ENCODE assay signal across 2 cellular contexts in genomic region chr3:11185144-11185543, GRCh38.
TF ChIP-seq lines count a peak whose summit lies in the region.

No MANE protein-coding gene starts in this region.

TF ChIP-seq in HCT116, 20 proteins besides CTCF, POLR2A, EP300 and RAD21:
- no peak for TF ChIP-seq EGR1 (IDR thresholded peaks at IDR 0.05; ENCODE audit: low read depth)
- TF ChIP-seq SP1 (IDR thresholded peaks at IDR 0.05; ENCODE audit: low read depth), result no peak
- no peak for TF ChIP-seq SIN3A (IDR thresholded peaks at IDR 0.05; ENCODE audit: low read depth)
- no peak for TF ChIP-seq MAX (IDR thresholded peaks at IDR 0.05)
- TF ChIP-seq FOSL1 (IDR thresholded peaks at IDR 0.05; ENCODE audit: low read depth), result no peak
- no peak for TF ChIP-seq REST (IDR thresholded peaks at IDR 0.05; ENCODE audit: low read depth)
- no peak for TF ChIP-seq ATF3 (IDR thresholded peaks at IDR 0.05)
- no peak for TF ChIP-seq EZH2phosphoT487 (IDR thresholded peaks at IDR 0.05; ENCODE audit: borderline replicate concordance)
- no peak for TF ChIP-seq TCF7L2 (IDR thresholded peaks at IDR 0.05; ENCODE audit: borderline replicate concordance, extremely low read depth, insufficient read depth, insufficient read length)
- no peak for TF ChIP-seq JUND (IDR thresholded peaks at IDR 0.05)
- TF ChIP-seq, protein P1, sequence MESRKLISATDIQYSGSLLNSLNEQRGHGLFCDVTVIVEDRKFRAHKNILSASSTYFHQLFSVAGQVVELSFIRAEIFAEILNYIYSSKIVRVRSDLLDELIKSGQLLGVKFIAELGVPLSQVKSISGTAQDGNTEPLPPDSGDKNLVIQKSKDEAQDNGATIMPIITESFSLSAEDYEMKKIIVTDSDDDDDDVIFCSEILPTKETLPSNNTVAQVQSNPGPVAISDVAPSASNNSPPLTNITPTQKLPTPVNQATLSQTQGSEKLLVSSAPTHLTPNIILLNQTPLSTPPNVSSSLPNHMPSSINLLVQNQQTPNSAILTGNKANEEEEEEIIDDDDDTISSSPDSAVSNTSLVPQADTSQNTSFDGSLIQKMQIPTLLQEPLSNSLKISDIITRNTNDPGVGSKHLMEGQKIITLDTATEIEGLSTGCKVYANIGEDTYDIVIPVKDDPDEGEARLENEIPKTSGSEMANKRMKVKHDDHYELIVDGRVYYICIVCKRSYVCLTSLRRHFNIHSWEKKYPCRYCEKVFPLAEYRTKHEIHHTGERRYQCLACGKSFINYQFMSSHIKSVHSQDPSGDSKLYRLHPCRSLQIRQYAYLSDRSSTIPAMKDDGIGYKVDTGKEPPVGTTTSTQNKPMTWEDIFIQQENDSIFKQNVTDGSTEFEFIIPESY (IDR thresholded peaks at IDR 0.05; ENCODE audit: extremely low read depth, insufficient replicate concordance, low read length), result no peak
- TF ChIP-seq SRF (IDR thresholded peaks at IDR 0.05; ENCODE audit: low read depth), result no peak
- no peak for TF ChIP-seq ZNF274 (IDR thresholded peaks at IDR 0.05; ENCODE audit: low read depth, low read length)
- no peak for TF ChIP-seq CBX3 (IDR thresholded peaks at IDR 0.05; ENCODE audit: low read depth)

TF ChIP-seq in K562, 482 proteins besides CTCF, POLR2A, EP300 and RAD21:
- TF ChIP-seq ZFP36 (IDR thresholded peaks at IDR 0.05; ENCODE audit: low read depth, low read length, partially characterized antibody) (peak; percentile 63), MCM7 (IDR thresholded peaks at IDR 0.05) (no peak)
